17 cellular contexts compared by ENCODE assay signal in genomic region chr10:123270221-123270620, GRCh38.
DNase-seq lines count a peak whose midpoint lies in the region; ATAC-seq and FAIRE-seq lines count a peak whose summit lies in the region.
"Had no signal": no experiment of that assay in that cellular context is flagged by ENCODE, and none has a peak within 500 bp of the region (broad histone marks: within the 10 kb centered on the region; RNA-seq: fewer than 3 reads in every experiment).

No MANE protein-coding gene starts in this region.

- H3K4me1 ChIP-seq in GM23248 (ENCODE audit: insufficient read depth) (peaks cover 8% of the 10 kb centered on the region; the same call in 1 of the 2 replicates), SJCRH30 (peaks cover 14% of the 10 kb centered on the region), small intestine (ENCODE audit: control insufficient read depth in 2 of 2, insufficient read depth in 1 of 2, low read depth in 1 of 2, low read length in 1 of 2) (no peaks in the 10 kb centered on the region)
- H3K4me1 ChIP-seq: uterus had no signal

- peak; percentile 63 for DNase-seq in GM23248
- DNase-seq in SJCRH30: peak in 1 of 2 experiments; percentile 30
- DNase-seq in fibroblast of peridontal ligament (ENCODE audit: extremely low read depth): peak; percentile 69
- DNase-seq in urothelium cell line (ENCODE audit: low spot score): peak; percentile 52
- DNase-seq in small intestine: no peak
- no peak for DNase-seq in stimulated activated naive CD8-positive, alpha-beta T cell treated with anti-CD3 and anti-CD28 coated beads, Interleukin-15, Interleukin-2, amounts not matched to agents 100 U/mL and 50 U/mL, for 24 hours
- DNase-seq in NCI-H524 (lab: John Stamatoyannopoulos, UW): no peak
- DNase-seq: effector memory CD8-positive, alpha-beta T cell; NCI-H2029 treated with DMSO at 0.1 percent for 48 hours; NCI-H69; ovary; stimulated activated CD4-positive, alpha-beta T cell treated with anti-CD3 and anti-CD28 coated beads, Interleukin-12 subunit alpha, Interleukin-12 subunit beta, amount 100 ng/mL, for 4 hours; T-cell; uterus had no signal

- 39 to 43% methylated on average over 2 of the region's 2 CpGs for WGBS in GM23248 (ENCODE audit: low coverage in 1 of 2, low lambda C conversion rate in 2 of 2, missing lambda C conversion rate in 2 of 2), 2 experiments
- WGBS in small intestine, 3 donors: 61 to 76% (median 73%) methylated on average over 2 of the region's 2 CpGs

- peaks cover 4% of the 10 kb centered on the region for H3K27me3 ChIP-seq in GM23248 (replicated peaks; ENCODE audit: insufficient read depth)
- no peaks in the 10 kb centered on the region for H3K27me3 ChIP-seq in SJCRH30
- H3K27me3 ChIP-seq in small intestine (ENCODE audit: control insufficient read depth in 2 of 2, insufficient read depth in 2 of 2, low read length in 2 of 2): peaks cover 0 to 15% of the 10 kb centered on the region in 2 donors
- H3K27me3 ChIP-seq: ovary, uterus had no signal

- in situ Hi-C loops in GM23248 (cut with MboI): no loop called here

- ATAC-seq in stimulated activated naive CD8-positive, alpha-beta T cell treated with anti-CD3 and anti-CD28 coated beads, Interleukin-15, Interleukin-2, amounts not matched to agents 100 U/mL and 50 U/mL, for 24 hours: no peak
- ATAC-seq: effector memory CD8-positive, alpha-beta T cell; Panc1; T-cell; WTC11 had no signal

- no peaks in the 10 kb centered on the region for H4K20me1 ChIP-seq in GM23248 (ENCODE audit: insufficient read depth)

- FAIRE-seq in urothelium cell line (lab: Jason Lieb, UNC): no peak
- no peak for FAIRE-seq in small intestine (lab: Jason Lieb, UNC)
- FAIRE-seq: islet of Langerhans had no signal

- H3K9me3 ChIP-seq in GM23248 (ENCODE audit: low read depth): no peaks in the 10 kb centered on the region
- no peaks in the 10 kb centered on the region for H3K9me3 ChIP-seq in SJCRH30 (replicated peaks)
- no peaks in the 10 kb centered on the region for H3K9me3 ChIP-seq in small intestine (ENCODE audit: control insufficient read depth, low read depth)
- H3K9me3 ChIP-seq: ovary, uterus had no signal

- H3K4me3 ChIP-seq in GM23248 (no peak overlapping the region), SJCRH30 (no peak overlapping the region), small intestine (ENCODE audit: low read depth in 1 of 2, low read length in 2 of 2) (no peak overlapping the region)
- H3K4me3 ChIP-seq: ovary, uterus had no signal

- H3K36me3 ChIP-seq in GM23248 (ENCODE audit: low read depth): no peaks in the 10 kb centered on the region
- H3K36me3 ChIP-seq in SJCRH30: no peaks in the 10 kb centered on the region
- no peaks in the 10 kb centered on the region for H3K36me3 ChIP-seq in small intestine (ENCODE audit: control insufficient read depth in 2 of 2, insufficient read depth in 2 of 2, low read length in 2 of 2)
- H3K36me3 ChIP-seq: ovary, uterus had no signal

- no peak overlapping the region for H3K9ac ChIP-seq in GM23248

- H3K4me2 ChIP-seq in GM23248 (ENCODE audit: unreplicated experiment): no peak overlapping the region

- no peaks in the 10 kb centered on the region for H3K79me2 ChIP-seq in GM23248 (ENCODE audit: insufficient read depth)

- H3F3A ChIP-seq in GM23248 (ENCODE audit: insufficient read depth): no peaks in the 10 kb centered on the region

- H2AFZ ChIP-seq in GM23248: no peak overlapping the region

- H3K9me2 ChIP-seq in GM23248 (ENCODE audit: insufficient read depth): no peaks in the 10 kb centered on the region

- H3K27ac ChIP-seq in GM23248: no peak overlapping the region
- peak overlapping the region; percentile 25 for H3K27ac ChIP-seq in SJCRH30
- no peak overlapping the region for H3K27ac ChIP-seq in small intestine (ENCODE audit: low read depth in 1 of 2, low read length in 1 of 2)
- H3K27ac ChIP-seq: ovary, uterus had no signal

Comparison
In these comparisons a context has a peak if more than half of its experiments do, and no peak if none do; other contexts are left out.
1. DNase-seq: peak in GM23248 (single experiment), fibroblast of peridontal ligament (single experiment) and urothelium cell line (single experiment); none in small intestine (single experiment), stimulated activated naive CD8-positive, alpha-beta T cell treated with anti-CD3 and anti-CD28 coated beads, Interleukin-15, Interleukin-2, amounts not matched to agents 100 U/mL and 50 U/mL, for 24 hours (single experiment) and NCI-H524 (0 of 2).